ENCODE assay signal across 12 cellular contexts in the genomic region with DNA sequence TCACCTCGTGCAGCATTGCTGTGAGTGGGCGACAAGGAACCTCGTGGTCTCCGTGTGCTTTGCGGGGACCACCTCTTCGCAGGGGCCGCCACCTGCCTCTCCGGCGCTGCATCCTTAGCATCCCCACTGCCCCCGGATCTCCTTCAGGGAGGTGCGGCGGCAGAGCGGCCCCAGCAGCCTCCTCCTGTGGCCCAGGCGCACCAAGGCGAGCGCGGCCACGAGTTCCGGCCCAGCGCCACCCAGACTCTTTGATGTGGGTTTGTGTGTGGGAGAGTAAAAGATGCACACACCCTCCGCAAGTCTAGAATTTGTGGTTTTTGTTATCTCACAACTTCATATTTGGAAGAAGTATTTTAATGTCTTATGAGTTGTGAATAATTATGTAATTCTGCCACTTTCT.
DNase-seq lines count a peak whose midpoint lies in the region; ATAC-seq and TF ChIP-seq lines count a peak whose summit lies in the region.
"Had no signal": no experiment of that assay in that cellular context is flagged by ENCODE, and none has a peak within 500 bp of the region (broad histone marks: within the 10 kb centered on the region; RNA-seq: fewer than 3 reads in every experiment).

No MANE protein-coding gene starts in this region.

- no TSS peak for BruUV-seq in OCI-LY7 (replicated peaks; lab: Mats Ljungman, UMichigan)

- CTCF ChIA-PET in OCI-LY7 (lab: Charles Lee; ENCODE audit: unreplicated experiment): no interaction called here

- H3K4me3 ChIP-seq in OCI-LY7 (ENCODE audit: low read depth, low read length, poor library complexity, severe bottlenecking) (peak overlapping the region; percentile 21), esophagus squamous epithelium (no peak overlapping the region)
- H3K4me3 ChIP-seq: skin epidermis had no signal

- 76 to 91% methylated on average over 11 to 13 of the region's 21 CpGs for WGBS in esophagus squamous epithelium, 2 donors

- no peaks in the 10 kb centered on the region for H3K36me3 ChIP-seq in OCI-LY7 (ENCODE audit: insufficient read depth, low read length)
- no peaks in the 10 kb centered on the region for H3K36me3 ChIP-seq in esophagus squamous epithelium

- no peaks in the 10 kb centered on the region for H3K9me2 ChIP-seq in OCI-LY7 (ENCODE audit: insufficient read depth, low read length)

- POLR2A ChIA-PET in OCI-LY7 (lab: Charles Lee): interaction anchor here (1.2 kb wide), 1 partner anchor 29 kb away, joined by 3 read pairs; no protein-coding TSS in a partner anchor

- peaks cover 0 to 34% (median 0%) of the 10 kb centered on the region in 4 donors for H3K27me3 ChIP-seq in esophagus squamous epithelium

- no peak for ATAC-seq in HG03521 (IDR thresholded peaks at IDR 0.05; ENCODE audit: unreplicated experiment)
- ATAC-seq: esophagus mucosa had no signal

- TF ChIP-seq POLR2A in esophagus squamous epithelium (IDR thresholded peaks at IDR 0.05): no peak

- peak overlapping the region; percentile 56 for H3K4me2 ChIP-seq in OCI-LY7 (ENCODE audit: low read length)

- H4K20me1 ChIP-seq in OCI-LY7 (ENCODE audit: insufficient read depth, low read length): no peaks in the 10 kb centered on the region

- TF ChIP-seq CTCF in OCI-LY7 (conservative IDR thresholded peaks at IDR 0.05; ENCODE audit: low read length) (no peak), esophagus squamous epithelium (IDR thresholded peaks at IDR 0.05) (no peak)

- H2AFZ ChIP-seq in OCI-LY7 (ENCODE audit: low read length): peak overlapping the region; percentile 57; the same call in 1 of the 2 replicates

- intact Hi-C loops in OCI-LY7 (cut with micrococcal nuclease; ENCODE audit: unreplicated experiment): no loop called here
- intact Hi-C loops in esophagus squamous epithelium (cut with DNase I): no loop called here

- peaks cover 28% of the 10 kb centered on the region for H3K4me1 ChIP-seq in OCI-LY7 (ENCODE audit: insufficient read depth, low read length, poor library complexity, severe bottlenecking)
- H3K4me1 ChIP-seq in esophagus squamous epithelium: no peaks in the 10 kb centered on the region

- in situ Hi-C loops in ACHN (cut with HindIII; ENCODE audit: low pct_ligation_motif_present, low pct_unique_long_range_greater_than_20kb, low sequenced_read_pairs): no loop called here

- no peaks in the 10 kb centered on the region for H3K79me2 ChIP-seq in OCI-LY7 (ENCODE audit: insufficient read depth, low read depth, low read length)

- H3K9me3 ChIP-seq in OCI-LY7 (ENCODE audit: low read length) (no peaks in the 10 kb centered on the region), esophagus squamous epithelium (no peaks in the 10 kb centered on the region)

- DNase-seq in OCI-LY7 (ENCODE audit: low spot score) (peak; percentile 75), activated T-cell treated with anti-CD3 and anti-CD28 coated beads for 1 hour (ENCODE audit: low read depth) (peak; percentile 21), middle frontal gyrus (ENCODE audit: extremely low spot score, low spot score) (peak; percentile 4), NCI-H748 (lab: John Stamatoyannopoulos, UW; ENCODE audit: unreplicated experiment) (no peak), ACHN (no peak), esophagus squamous epithelium (lab: John Stamatoyannopoulos, UW) (no peak)
- DNase-seq in stimulated activated CD8-positive, alpha-beta memory T cell treated with anti-CD3 and anti-CD28 coated beads, Interleukin-4, amount 100 ng/mL, for 24 hours (ENCODE audit: low read depth): peak; percentile 56
- DNase-seq: activated B cell treated with CpG ODN at 0.5 μM for 24 hours, NCI-H526 treated with DMSO at 0.1 percent for 48 hours had no signal

- H3K27ac ChIP-seq in OCI-LY7 (ENCODE audit: low read depth, low read length, poor library complexity, severe bottlenecking): no peak overlapping the region
- H3K27ac ChIP-seq in esophagus squamous epithelium: no peak overlapping the region
- H3K27ac ChIP-seq: skin epidermis had no signal

Comparison
In these comparisons a context has a peak if more than half of its experiments do, and no peak if none do; other contexts are left out.
1. DNase-seq: peak in OCI-LY7 (single experiment), activated T-cell treated with anti-CD3 and anti-CD28 coated beads for 1 hour (single experiment), middle frontal gyrus (single experiment) and stimulated activated CD8-positive, alpha-beta memory T cell treated with anti-CD3 and anti-CD28 coated beads, Interleukin-4, amount 100 ng/mL, for 24 hours (single experiment); none in NCI-H748 (single experiment), ACHN (single experiment) and esophagus squamous epithelium (single experiment).